34 cellular contexts compared by ENCODE assay signal in the genomic region with DNA sequence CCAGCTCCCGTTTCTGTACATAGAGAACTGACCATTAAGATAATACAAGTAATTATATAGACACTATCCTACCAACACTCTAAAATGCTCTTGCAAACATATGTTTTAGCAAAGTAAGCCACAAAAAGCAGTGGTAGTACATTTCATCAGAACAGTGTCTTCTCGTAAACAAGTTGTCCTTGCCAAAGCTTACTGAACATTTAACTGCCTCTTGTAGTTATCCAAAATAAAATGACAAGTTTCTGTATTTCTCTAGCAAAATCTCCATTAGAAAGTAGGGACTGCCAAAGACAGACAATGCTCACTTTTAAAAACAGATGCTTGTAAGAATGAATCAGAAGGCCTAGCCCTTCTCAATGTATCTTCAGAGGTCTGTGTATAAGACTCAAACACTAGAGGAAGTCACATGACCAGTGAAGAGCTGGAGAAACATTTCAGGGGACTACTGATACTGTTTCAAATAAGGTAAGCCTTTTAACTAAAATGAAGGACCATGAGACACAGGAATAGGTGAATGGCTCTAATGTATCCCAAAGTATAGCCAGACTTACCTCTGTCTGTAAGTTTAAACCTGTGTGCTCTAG. TPM values are rescaled to one million over a fixed set of nuclear protein-coding genes. Genes with fewer than 3 reads are reported as not detected.
DNase-seq lines count a peak whose midpoint lies in the region; ATAC-seq, FAIRE-seq and TF ChIP-seq lines count a peak whose summit lies in the region.
"Had no signal": no experiment of that assay in that cellular context is flagged by ENCODE, and none has a peak within 500 bp of the region (broad histone marks: within the 10 kb centered on the region; RNA-seq: fewer than 3 reads in every experiment).

No MANE protein-coding gene starts in this region.

- H3K36me3 ChIP-seq in K562 (ENCODE audit: control insufficient read depth, insufficient read depth, low read length) = no peaks in the 10 kb centered on the region
- H3K36me3 ChIP-seq in PC-3 (ENCODE audit: low read depth, low read length) = no peaks in the 10 kb centered on the region
- H3K36me3 ChIP-seq: BLaER1 treated with 17β-estradiol and CSF1 and Interleukin-3, amounts not matched to agents 10 nM and 100 nM; left lung; neutrophil; transverse colon had no signal

- H3K27ac ChIP-seq in K562 (ENCODE audit: extremely low read depth, low read depth, low read length) (no peak overlapping the region), PC-3 (ENCODE audit: low read length) (no peak overlapping the region)
- H3K27ac ChIP-seq: body of pancreas, coronary artery, left lung, neutrophil, psoas muscle, transverse colon had no signal

- POLR2A ChIA-PET in K562 (lab: Yijun Ruan, JAX) (no interaction called here), PC-3 (lab: Charles Lee; ENCODE audit: unreplicated experiment) (no interaction called here)

- H2AFZ ChIP-seq in K562 (ENCODE audit: low read depth, low read length) (peak overlapping the region; percentile 57), PC-3 (ENCODE audit: low read length) (no peak overlapping the region)

- DNase-seq in K562 (ENCODE audit: extremely low read depth in 1 of 4, low spot score in 3 of 4) (no peak), fibroblast of villous mesenchyme (ENCODE audit: low read depth) (peak; percentile 72), superior temporal gyrus (ENCODE audit: extremely low spot score) (peak; percentile 49), PC-3 (no peak), AG08396 (ENCODE audit: low spot score) (no peak)
- DNase-seq: activated CD4-positive, alpha-beta T cell treated with anti-CD3 and anti-CD28 coated beads, Interleukin-2, amount 10 ng/mL, durations not matched to agents 7 days and 5 days; activated naive CD8-positive, alpha-beta T cell treated with anti-CD3 and anti-CD28 coated beads, Interleukin-2, amount 50 U/mL, for 24 hours; activated T-cell treated with anti-CD3 and anti-CD28 coated beads, Interleukin-2, amount 50 U/mL, for 48 hours; body of pancreas; COR-L47; effector memory CD8-positive, alpha-beta T cell; GDM1; Kasumi-1; left lung; naive B cell; NCI-H1694 treated with DMSO at 0.1 percent for 48 hours; NCI-H2171 treated with DMSO at 0.1 percent for 48 hours; NCI-H524 treated with DMSO at 0.1 percent for 48 hours; psoas muscle; SHP77; stimulated activated CD8-positive, alpha-beta memory T cell treated with anti-CD3 and anti-CD28 coated beads, Interleukin-4, amount 100 ng/mL, for 48 hours; stimulated activated naive CD8-positive, alpha-beta T cell treated with anti-CD3 and anti-CD28 coated beads, Interleukin-15, amount 100 ng/mL, for 72 hours; SW 1271; T1000; transverse colon had no signal

- 61% methylated on average over 2 of the region's 2 CpGs for WGBS in K562 (ENCODE audit: insufficient coverage, low coverage, missing lambda C conversion rate)

- in situ Hi-C loops in K562 (cut with MboI) = no loop called here

- TF ChIP-seq RAD21 in Ishikawa (IDR thresholded peaks at IDR 0.05; ENCODE audit: low read depth) = no peak
- no peak for TF ChIP-seq RAD21 in K562 (CRISPR knock-in tag; conservative IDR thresholded peaks at IDR 0.05 in 1 of 2, IDR thresholded peaks at IDR 0.05 in 1 of 2)

- TF ChIP-seq POLR2A in K562 (conservative IDR thresholded peaks at IDR 0.05) = no peak

- no peak for TF ChIP-seq CTCF in K562 (IDR thresholded peaks at IDR 0.05 in 2 of 3, conservative IDR thresholded peaks at IDR 0.05 in 1 of 3; ENCODE audit: insufficient read depth in 2 of 3, low read depth in 1 of 3, low read length in 3 of 3)
- TF ChIP-seq CTCF in fibroblast of villous mesenchyme (IDR thresholded peaks at IDR 0.05; ENCODE audit: insufficient read depth, low read depth, low read length) = no peak
- no peak for TF ChIP-seq CTCF in PC-3 (conservative IDR thresholded peaks at IDR 0.05; ENCODE audit: low read depth, low read length)

- no peaks in the 10 kb centered on the region for H3K9me1 ChIP-seq in K562 (ENCODE audit: control insufficient read depth, insufficient read depth, low read length)

- CTCF ChIA-PET in K562 (lab: Yijun Ruan, JAX; ENCODE audit: low intra/inter-chr PET ratio) = no interaction called here
- CTCF ChIA-PET in PC-3 (lab: Charles Lee) = no interaction called here

- BruUV-seq in K562 (replicated peaks; lab: Mats Ljungman, UMichigan) = no TSS peak
- no TSS peak for BruUV-seq in PC-3 (replicated peaks; lab: Mats Ljungman, UMichigan)

- no peak overlapping the region for H3K4me3 ChIP-seq in K562
- no peak overlapping the region for H3K4me3 ChIP-seq in fibroblast of villous mesenchyme (ENCODE audit: low read depth, low read length)
- H3K4me3 ChIP-seq in PC-3 (ENCODE audit: low read length) = no peak overlapping the region
- H3K4me3 ChIP-seq: BLaER1 treated with 17β-estradiol and CSF1 and Interleukin-3, amounts not matched to agents 10 nM and 100 nM; body of pancreas; coronary artery; left lung; psoas muscle; transverse colon had no signal

- no peaks in the 10 kb centered on the region for H3K27me3 ChIP-seq in K562 (ENCODE audit: control insufficient read depth in 2 of 2, insufficient read depth in 2 of 2, low read length in 2 of 2)
- no peaks in the 10 kb centered on the region for H3K27me3 ChIP-seq in PC-3 (ENCODE audit: low read length)
- H3K27me3 ChIP-seq: BLaER1 treated with 17β-estradiol and CSF1 and Interleukin-3, amounts not matched to agents 10 nM and 100 nM; body of pancreas; left lung; neutrophil; transverse colon had no signal

- H3K4me2 ChIP-seq in K562 (ENCODE audit: insufficient read depth, low read length) (no peak overlapping the region), PC-3 (ENCODE audit: low read length) (no peak overlapping the region)

- no peak for TF ChIP-seq EP300 in Ishikawa (IDR thresholded peaks at IDR 0.05; ENCODE audit: borderline replicate concordance)
- TF ChIP-seq EP300 in K562 (IDR thresholded peaks at IDR 0.05; ENCODE audit: low read length) = no peak

- no peak; the same call in 2 of the 3 replicates for ATAC-seq in K562
- ATAC-seq in PC-3 = no peak
- no peak for ATAC-seq in HG03457 (IDR thresholded peaks at IDR 0.05; ENCODE audit: unreplicated experiment)
- ATAC-seq: activated naive CD8-positive, alpha-beta T cell treated with anti-CD3 and anti-CD28 coated beads, Interleukin-2, amount 50 U/mL, for 24 hours; body of pancreas; effector memory CD8-positive, alpha-beta T cell; esophagus mucosa; HCT116; left lung; psoas muscle; stimulated activated naive CD8-positive, alpha-beta T cell treated with anti-CD3 and anti-CD28 coated beads, Interleukin-15, amount 100 ng/mL, for 72 hours; WTC11 had no signal

- H3K79me2 ChIP-seq in K562 (ENCODE audit: control insufficient read depth, insufficient read depth, low read length) (no peaks in the 10 kb centered on the region), PC-3 (ENCODE audit: low read length) (no peaks in the 10 kb centered on the region)

- intact Hi-C loops in K562 (cut with micrococcal nuclease) = loop anchor here (5.0 kb wide), 1 partner anchor 1147 kb away; no protein-coding TSS in a partner anchor
- intact Hi-C loops in PC-3 (cut with micrococcal nuclease) = no loop called here

- H3K9ac ChIP-seq in K562 (ENCODE audit: insufficient read depth in 1 of 2, low read depth in 2 of 2, low read length in 2 of 2) (no peak overlapping the region), PC-3 (ENCODE audit: low read length) (no peak overlapping the region)
- H3K9ac ChIP-seq: BLaER1 treated with 17β-estradiol and CSF1 and Interleukin-3, amounts not matched to agents 10 nM and 100 nM had no signal

- H3K9me3 ChIP-seq in K562 (replicated peaks; ENCODE audit: control insufficient read depth, insufficient read depth, low read depth, low read length) (no peaks in the 10 kb centered on the region), PC-3 (ENCODE audit: low read length) (no peaks in the 10 kb centered on the region)
- H3K9me3 ChIP-seq: body of pancreas, left lung, neutrophil, psoas muscle, transverse colon had no signal

- peak; percentile 32 for FAIRE-seq in K562 (lab: Jason Lieb, UNC)
- FAIRE-seq: islet of Langerhans had no signal

- H3F3A ChIP-seq in PC-3 (ENCODE audit: low read length, unreplicated experiment) = no peaks in the 10 kb centered on the region

- H3K9me2 ChIP-seq in PC-3 (replicated peaks; ENCODE audit: low read length) = no peaks in the 10 kb centered on the region

- H3K4me1 ChIP-seq in K562 (replicated peaks in 1 of 2; ENCODE audit: control insufficient read depth in 2 of 2, insufficient read depth in 2 of 2, low read length in 2 of 2) = peaks cover 0 to 17% of the 10 kb centered on the region in 2 experiments; a peak in 2 of 5 replicates
- H3K4me1 ChIP-seq in PC-3 (ENCODE audit: insufficient read depth, low read length) = peaks cover 19% of the 10 kb centered on the region
- H3K4me1 ChIP-seq: body of pancreas had no signal

- no peaks in the 10 kb centered on the region for H4K20me1 ChIP-seq in K562 (replicated peaks; ENCODE audit: control insufficient read depth, insufficient read depth, low read length)
- H4K20me1 ChIP-seq in PC-3 (ENCODE audit: low read length) = no peaks in the 10 kb centered on the region
- H4K20me1 ChIP-seq: BLaER1 treated with 17β-estradiol and CSF1 and Interleukin-3, amounts not matched to agents 10 nM and 100 nM had no signal

RNA-seq across cellular contexts. Expression of a gene that starts 7.8 kb away (rescaled TPM):
- 7.3 and 12.7 TPM in 2 replicates for total RNA-seq in K562 (2011; cell fraction: chromatin; rRNA removed; ENCODE audit: low replicate concordance)
- total RNA-seq in K562 (2011; cell fraction: nucleolus; rRNA removed) = 2.0 and 2.1 TPM in 2 replicates
- total RNA-seq in K562 (2011; cell fraction: nucleoplasm; rRNA removed) = 3.4 and 7.3 TPM in 2 replicates
- 1.8 and 2.0 TPM in 2 replicates for total RNA-seq in K562 (2014; rRNA removed)
- 3.7 and 4.5 TPM in 2 replicates for total RNA-seq in K562 (2014; rRNA removed; fragmentation: Illumina TruSeq; extraction: Trizol)
- 3.9 and 5.0 TPM in 2 replicates for total RNA-seq in K562 (2015; rRNA removed; fragmentation: Illumina TruSeq; extraction: Trizol)
- 3.9 and 4.7 TPM in 2 replicates for total RNA-seq in K562 (2021)
- polyA plus RNA-seq in K562 (2011; rRNA removed) = 4.3 and 5.9 TPM in 2 replicates
- 2.2 and 2.9 TPM in 2 replicates for polyA plus RNA-seq in K562 (2011; cell fraction: cytosol; rRNA removed)
- 7.3 and 12.4 TPM in 2 replicates for polyA plus RNA-seq in K562 (2011; cell fraction: nucleus; rRNA removed)
- polyA plus RNA-seq in K562 (2012) = 1.7 and 2.4 TPM in 2 replicates
- polyA plus RNA-seq in K562 (2014; fragmentation: Illumina TruSeq; extraction: Trizol) = 2.8 and 3.3 TPM in 2 replicates
- under 1 TPM; 0.56 to 0.69 TPM for polyA plus RNA-seq in K562 (2014; fragmentation: Nextera tagmentation; extraction: Ambion mirVana)
- 1.7 and 2.2 TPM in 2 replicates for polyA plus RNA-seq in K562 (2014; rRNA removed)
- 10.5 and 13.5 TPM in 2 replicates for polyA minus RNA-seq in K562 (2011; rRNA and poly(A)+ RNA removed)
- polyA minus RNA-seq in K562 (2011; cell fraction: cytosol; rRNA and poly(A)+ RNA removed) = 2.6 and 3.7 TPM in 2 replicates
- polyA minus RNA-seq in K562 (2011; cell fraction: nucleus; rRNA and poly(A)+ RNA removed) = 5.9 and 6.7 TPM in 2 replicates
- 7.4 and 15.5 TPM in 2 replicates for total RNA-seq in fibroblast of villous mesenchyme
- total RNA-seq in PC-3 (2014; rRNA removed) = 25.2 and 30.7 TPM in 2 replicates

Comparison
In these comparisons a context has a peak if more than half of its experiments do, and no peak if none do; other contexts are left out.
1. DNase-seq: peak in fibroblast of villous mesenchyme (single experiment) and superior temporal gyrus (single experiment); none in K562 (0 of 4), PC-3 (single experiment) and AG08396 (single experiment).